8 cellular contexts compared by ENCODE assay signal in the genomic region with DNA sequence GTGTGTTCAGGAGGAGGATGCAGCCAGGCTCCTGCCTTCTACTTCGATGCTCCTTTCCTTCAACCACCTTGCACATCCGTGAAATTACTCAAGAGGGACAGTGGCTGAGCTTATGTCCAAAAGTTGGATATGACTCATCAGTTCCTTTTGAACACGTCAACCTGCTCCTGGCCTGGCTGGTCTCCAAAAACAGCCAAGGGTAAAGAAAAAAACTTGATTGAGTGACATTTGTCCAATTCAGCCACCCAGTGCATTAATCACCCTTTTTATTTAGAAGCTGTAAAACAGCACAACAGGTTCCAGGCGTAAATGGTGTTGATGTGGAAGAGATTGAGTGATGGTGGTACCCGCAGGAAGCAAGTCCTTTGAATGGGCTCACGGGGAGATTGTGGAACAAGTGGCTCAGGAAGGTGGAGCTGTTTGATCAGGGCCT.
DNase-seq lines count a peak whose midpoint lies in the region; ATAC-seq, FAIRE-seq and TF ChIP-seq lines count a peak whose summit lies in the region.

No MANE protein-coding gene starts in this region.

- CTCF ChIA-PET in A673 (lab: Charles Lee): interaction anchor here (1.1 kb wide), 1 partner anchor 13 kb away, joined by 4 read pairs; no protein-coding TSS in a partner anchor

- ATAC-seq in HG02870 (IDR thresholded peaks at IDR 0.05; ENCODE audit: unreplicated experiment) (no peak), GM18873 (IDR thresholded peaks at IDR 0.05; ENCODE audit: low FRiP score, unreplicated experiment) (no peak), HG03196 (IDR thresholded peaks at IDR 0.05; ENCODE audit: unreplicated experiment) (no peak)

- no peaks in the 10 kb centered on the region for H3K36me3 ChIP-seq in A673 (ENCODE audit: insufficient read depth, low read length, poor library complexity, severe bottlenecking)

- DNase-seq in A673 (ENCODE audit: low spot score) (peak; percentile 14), GM19239 (ENCODE audit: insufficient read length, low spot score) (no peak), NCI-H510A treated with DMSO at 0.1 percent for 48 hours (lab: John Stamatoyannopoulos, UW) (peak; percentile 39), epithelial cell of esophagus (ENCODE audit: low read depth) (peak; percentile 92), medulla oblongata (ENCODE audit: extremely low spot score) (no peak)

- no peak overlapping the region for H3K27ac ChIP-seq in A673 (ENCODE audit: low read depth, low read length, poor library complexity, severe bottlenecking)

- TF ChIP-seq CTCF in A673 (conservative IDR thresholded peaks at IDR 0.05; ENCODE audit: low read depth, low read length) (no peak), epithelial cell of esophagus (IDR thresholded peaks at IDR 0.05; ENCODE audit: insufficient read depth, low read depth, low read length, missing control alignments) (peak; percentile 10)

- peaks cover 24% of the 10 kb centered on the region for H3K4me1 ChIP-seq in A673 (ENCODE audit: insufficient read depth, low read length, poor library complexity, severe bottlenecking)

- BruUV-seq in A673 (replicated peaks; lab: Mats Ljungman, UMichigan): no TSS peak

- no peaks in the 10 kb centered on the region for H3K27me3 ChIP-seq in A673 (replicated peaks; ENCODE audit: insufficient read depth, low read depth, low read length, poor library complexity)

- H3K9me3 ChIP-seq in A673 (ENCODE audit: low read depth, low read length, poor library complexity, severe bottlenecking): no peaks in the 10 kb centered on the region

- intact Hi-C loops in A673 (cut with micrococcal nuclease; ENCODE audit: unreplicated experiment): no loop called here

- POLR2A ChIA-PET in A673 (lab: Charles Lee; ENCODE audit: low non-redundant PET): no interaction called here

- FAIRE-seq in GM19239 (lab: Jason Lieb, UNC): peak; percentile 4

- no peak overlapping the region for H3K4me3 ChIP-seq in A673 (ENCODE audit: low read depth, low read length, poor library complexity, severe bottlenecking)
- H3K4me3 ChIP-seq in epithelial cell of esophagus (ENCODE audit: low read length): no peak overlapping the region

Comparison
In these comparisons a context has a peak if more than half of its experiments do, and no peak if none do; other contexts are left out.
1. DNase-seq: peak in A673 (single experiment), NCI-H510A treated with DMSO at 0.1 percent for 48 hours (single experiment) and epithelial cell of esophagus (single experiment); none in GM19239 (single experiment) and medulla oblongata (single experiment).